Comparison of ENCODE assay signal across 17 cellular contexts in genomic region chr2:729363-729762, GRCh38. TPM values are rescaled to one million over a fixed set of nuclear protein-coding genes. Genes with fewer than 3 reads are reported as not detected.
DNase-seq lines count a peak whose midpoint lies in the region; ATAC-seq and TF ChIP-seq lines count a peak whose summit lies in the region.
"Had no signal": no experiment of that assay in that cellular context is flagged by ENCODE, and none has a peak within 500 bp of the region (broad histone marks: within the 10 kb centered on the region; RNA-seq: fewer than 3 reads in every experiment).

No MANE protein-coding gene starts in this region.

- CTCF ChIA-PET in HEK293 (lab: Yijun Ruan, JAX), result interaction anchor here (0.6 to 1.1 kb wide), 2 partner anchors 11 to 1473 kb away, joined by 3 to 5 read pairs; no protein-coding TSS in a partner anchor

- no peaks in the 10 kb centered on the region for H3K27me3 ChIP-seq in BLaER1 treated with 17β-estradiol and CSF1 and Interleukin-3, amounts not matched to agents 10 nM and 100 nM
- no peaks in the 10 kb centered on the region for H3K27me3 ChIP-seq in upper lobe of right lung

- peaks cover 7 to 27% (median 18%) of the 10 kb centered on the region in 10 experiments; a peak in 19 of 20 replicates for H3K4me1 ChIP-seq in BLaER1 treated with 17β-estradiol and CSF1 and Interleukin-3, amounts not matched to agents 10 nM and 100 nM
- no peaks in the 10 kb centered on the region for H3K4me1 ChIP-seq in HEK293 (ENCODE audit: control insufficient read depth, insufficient read depth, low read length)
- H3K4me1 ChIP-seq in upper lobe of right lung, result no peaks in the 10 kb centered on the region
- H3K4me1 ChIP-seq: A549 had no signal

- H3K4me2 ChIP-seq in BLaER1 treated with 17β-estradiol and CSF1 and Interleukin-3, amounts not matched to agents 10 nM and 100 nM, result peak overlapping the region in 7 of 11 experiments; percentile 26 to 56 (median 34); a peak in 9 of 22 replicates
- H3K4me2 ChIP-seq: A549, PC-9 had no signal

- POLR2A ChIA-PET in HEK293 (lab: Yijun Ruan, JAX), result no interaction called here

- DNase-seq in NCI-H748 treated with DMSO at 0.1 percent for 48 hours (lab: John Stamatoyannopoulos, UW) (peak; percentile 73), iPS DF 4.7 (ENCODE audit: extremely low read depth, low spot score) (peak; percentile 83), upper lobe of right lung (no peak), dermis blood vessel endothelial cell (no peak), NCI-H2081 treated with DMSO at 0.1 percent for 48 hours (lab: John Stamatoyannopoulos, UW) (no peak), midbrain (lab: John Stamatoyannopoulos, UW) (no peak)
- DNase-seq: AML-193; CD4-positive, alpha-beta memory T cell; KBM-7; NCI-H187 treated with DMSO at 0.1 percent for 48 hours; NCI-H2171 treated with DMSO at 0.1 percent for 48 hours; NCI-H524; PC-9 had no signal

- no peak for ATAC-seq in upper lobe of right lung
- ATAC-seq: A549, HCT116 had no signal

- no peaks in the 10 kb centered on the region for H3K36me3 ChIP-seq in BLaER1 treated with 17β-estradiol and CSF1 and Interleukin-3, amounts not matched to agents 10 nM and 100 nM
- no peaks in the 10 kb centered on the region for H3K36me3 ChIP-seq in HEK293 (ENCODE audit: control insufficient read depth in 2 of 2, insufficient read depth in 1 of 2, low read length in 2 of 2)
- H3K36me3 ChIP-seq in upper lobe of right lung, result no peaks in the 10 kb centered on the region

- no peak overlapping the region for H3K9ac ChIP-seq in BLaER1 treated with 17β-estradiol and CSF1 and Interleukin-3, amounts not matched to agents 10 nM and 100 nM

- H3K27ac ChIP-seq in BLaER1 treated with 17β-estradiol and CSF1 and Interleukin-3, amounts not matched to agents 10 nM and 100 nM, result no peak overlapping the region
- H3K27ac ChIP-seq in HEK293 (ENCODE audit: extremely low read depth, low read depth, low read length) (no peak overlapping the region), upper lobe of right lung (no peak overlapping the region)
- H3K27ac ChIP-seq: A549, PC-9 had no signal

- H4K20me1 ChIP-seq in BLaER1 treated with 17β-estradiol and CSF1 and Interleukin-3, amounts not matched to agents 10 nM and 100 nM, result no peaks in the 10 kb centered on the region

- intact Hi-C loops in upper lobe of right lung (cut with DNase I), result no loop called here

- TF ChIP-seq CTCF in HEK293 (tag by site-specific recombination; IDR thresholded peaks at IDR 0.05) (no peak), upper lobe of right lung (IDR thresholded peaks at IDR 0.05) (no peak)

- no peak overlapping the region for H3K4me3 ChIP-seq in BLaER1 treated with 17β-estradiol and CSF1 and Interleukin-3, amounts not matched to agents 10 nM and 100 nM
- H3K4me3 ChIP-seq in HEK293 (ENCODE audit: low read depth, low read length) (no peak overlapping the region), upper lobe of right lung (no peak overlapping the region)
- H3K4me3 ChIP-seq: A549, PC-9 had no signal

- no peaks in the 10 kb centered on the region for H3K9me3 ChIP-seq in BLaER1 treated with 17β-estradiol and CSF1 and Interleukin-3, amounts not matched to agents 10 nM and 100 nM (replicated peaks in 1 of 11)
- H3K9me3 ChIP-seq in HEK293 (ENCODE audit: control insufficient read depth, insufficient read depth, low read depth, low read length) (no peaks in the 10 kb centered on the region), upper lobe of right lung (no peaks in the 10 kb centered on the region)
- H3K9me3 ChIP-seq: A549 had no signal

TF ChIP-seq in HEK293, 187 proteins besides CTCF, POLR2A, EP300 and RAD21:
- TF ChIP-seq SP7 (tag by site-specific recombination; IDR thresholded peaks at IDR 0.05) (peak; percentile 59), REST (tag by site-specific recombination; IDR thresholded peaks at IDR 0.05) (no peak), ZNF211 (tag by site-specific recombination; IDR thresholded peaks at IDR 0.05; ENCODE audit: low read depth) (no peak), ZNF239 (tag by site-specific recombination; IDR thresholded peaks at IDR 0.05) (no peak)

RNA-seq across cellular contexts. Expression of gene TMEM18, which starts 52.2 kb away (rescaled TPM):
- total RNA-seq in upper lobe of right lung, result 21.3 TPM
- 22.2 and 35.6 TPM in 2 replicates for total RNA-seq in dermis blood vessel endothelial cell

Comparison
In these comparisons a context has a peak if more than half of its experiments do, and no peak if none do; other contexts are left out.
1. DNase-seq: peak in NCI-H748 treated with DMSO at 0.1 percent for 48 hours (single experiment) and iPS DF 4.7 (single experiment); none in upper lobe of right lung (single experiment), dermis blood vessel endothelial cell (single experiment), NCI-H2081 treated with DMSO at 0.1 percent for 48 hours (single experiment) and midbrain (single experiment).